ENCODE assay signal across 28 cellular contexts in the genomic region with DNA sequence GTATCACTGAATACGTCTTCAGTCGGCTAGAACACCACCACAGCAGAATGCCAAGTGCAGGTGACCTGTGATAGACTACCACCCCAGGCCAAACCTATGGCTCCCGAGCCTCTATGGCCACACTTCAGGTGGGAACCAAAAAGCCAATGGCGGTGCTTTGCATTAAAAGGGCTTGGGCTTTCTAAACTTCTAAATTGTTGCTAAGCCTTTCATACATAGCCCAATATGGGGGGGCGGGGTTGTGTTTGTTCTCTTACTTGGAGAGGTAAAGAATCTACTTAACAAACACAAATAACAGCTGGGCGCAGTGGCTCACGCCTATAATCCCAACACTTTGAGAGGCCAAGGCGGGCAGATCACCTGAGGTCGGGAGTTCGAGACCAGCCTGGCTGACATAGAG. TPM values are rescaled to one million over a fixed set of nuclear protein-coding genes. Genes with fewer than 3 reads are reported as not detected.
DNase-seq lines count a peak whose midpoint lies in the region; ATAC-seq and TF ChIP-seq lines count a peak whose summit lies in the region.
"Had no signal": no experiment of that assay in that cellular context is flagged by ENCODE, and none has a peak within 500 bp of the region (broad histone marks: within the 10 kb centered on the region; RNA-seq: fewer than 3 reads in every experiment).

No MANE protein-coding gene starts in this region.

- ATAC-seq in Right ventricle myocardium inferior, result no peak
- ATAC-seq: activated CD4-positive, alpha-beta T cell treated with anti-CD3 and anti-CD28 coated beads for 36 hours; activated T-cell treated with anti-CD3 and anti-CD28 coated beads, Interleukin-2, amount 50 U/mL, for 72 hours had no signal

- H3K79me2 ChIP-seq in Karpas-422 (ENCODE audit: low read length), result peaks cover 98% of the 10 kb centered on the region

- no peak overlapping the region for H2AFZ ChIP-seq in Karpas-422 (ENCODE audit: low read length)

- H3K9me2 ChIP-seq in Karpas-422 (replicated peaks; ENCODE audit: insufficient read depth, low read length), result no peaks in the 10 kb centered on the region

- peaks cover 43% of the 10 kb centered on the region for H3K4me1 ChIP-seq in left ventricle myocardium inferior
- peaks cover 68% of the 10 kb centered on the region for H3K4me1 ChIP-seq in Karpas-422 (ENCODE audit: low read length)
- H3K4me1 ChIP-seq in endodermal cell (ENCODE audit: control insufficient read depth, insufficient read depth, low read length), result peaks cover 2% of the 10 kb centered on the region
- peaks cover 57% of the 10 kb centered on the region for H3K4me1 ChIP-seq in suprapubic skin

- no peak for TF ChIP-seq POLR2A in suprapubic skin (IDR thresholded peaks at IDR 0.05)

- H3K36me3 ChIP-seq in left ventricle myocardium inferior (no peaks in the 10 kb centered on the region), Karpas-422 (ENCODE audit: insufficient read depth, low read length) (no peaks in the 10 kb centered on the region), endodermal cell (ENCODE audit: control insufficient read depth, insufficient read depth, low read length) (no peaks in the 10 kb centered on the region), suprapubic skin (no peaks in the 10 kb centered on the region)
- H3K36me3 ChIP-seq: lower lobe of right lung, Peyer's patch had no signal

- H3K27me3 ChIP-seq in left ventricle myocardium inferior (ENCODE audit: low read depth) (no peaks in the 10 kb centered on the region), Karpas-422 (ENCODE audit: low read length) (no peaks in the 10 kb centered on the region), endodermal cell (ENCODE audit: control insufficient read depth, insufficient read depth, low read length, poor library complexity, severe bottlenecking) (no peaks in the 10 kb centered on the region), suprapubic skin (no peaks in the 10 kb centered on the region)
- H3K27me3 ChIP-seq: Peyer's patch had no signal

- H3K9me3 Mint-ChIP-seq in endodermal cell (no peaks in the 10 kb centered on the region), chondrocyte (ENCODE audit: low read depth) (no peaks in the 10 kb centered on the region)
- H3K9me3 Mint-ChIP-seq: activated naive CD4-positive, alpha-beta T cell treated with anti-CD3 and anti-CD28 coated beads for 36 hours; activated T-cell treated with anti-CD3 and anti-CD28 coated beads, Interleukin-2, amount 50 U/mL, for 72 hours; T-helper 1 cell treated with Interleukin-12 subunit alpha and Interleukin-12 subunit beta and Interleukin-4 antibody, amounts not matched to agents 30 μg/mL and 1 μg/mL, for 36 hours had no signal

- no peaks in the 10 kb centered on the region for H3K9me3 ChIP-seq in left ventricle myocardium inferior (replicated peaks)
- no peaks in the 10 kb centered on the region for H3K9me3 ChIP-seq in Karpas-422 (ENCODE audit: low read length)
- no peaks in the 10 kb centered on the region for H3K9me3 ChIP-seq in endodermal cell (ENCODE audit: control insufficient read depth, low read length)
- H3K9me3 ChIP-seq in suprapubic skin, result no peaks in the 10 kb centered on the region
- H3K9me3 ChIP-seq: lower lobe of right lung, Peyer's patch had no signal

- H3K36me3 Mint-ChIP-seq in endodermal cell (ENCODE audit: low read depth) (peaks cover 2% of the 10 kb centered on the region), chondrocyte (ENCODE audit: low read depth) (no peaks in the 10 kb centered on the region)

- H4K20me1 ChIP-seq in Karpas-422 (ENCODE audit: insufficient read depth, low read depth, low read length), result peaks cover 3% of the 10 kb centered on the region; the same call in 1 of the 2 replicates

- H3K27me3 Mint-ChIP-seq in endodermal cell (ENCODE audit: insufficient read depth) (no peaks in the 10 kb centered on the region), chondrocyte (ENCODE audit: low read depth) (no peaks in the 10 kb centered on the region)
- H3K27me3 Mint-ChIP-seq: activated CD4-positive, alpha-beta T cell treated with anti-CD3 and anti-CD28 coated beads for 36 hours; CD4-positive, alpha-beta memory T cell had no signal

- H3K27ac Mint-ChIP-seq in endodermal cell (peak overlapping the region; percentile 44), chondrocyte (ENCODE audit: unreplicated experiment) (no peak overlapping the region)
- H3K27ac Mint-ChIP-seq: activated CD4-positive, alpha-beta T cell treated with anti-CD3 and anti-CD28 coated beads for 36 hours; activated naive CD4-positive, alpha-beta T cell treated with anti-CD3 and anti-CD28 coated beads for 36 hours; activated T-cell treated with anti-CD3 and anti-CD28 coated beads, Interleukin-2, amount 50 U/mL, for 72 hours; T-helper 1 cell treated with Interleukin-12 subunit alpha and Interleukin-12 subunit beta and Interleukin-4 antibody, amounts not matched to agents 30 μg/mL and 1 μg/mL, for 36 hours had no signal

- 94 to 100% methylated on average over 2 to 9 of the region's 10 CpGs for WGBS in endodermal cell (ENCODE audit: insufficient coverage in 1 of 2, insufficient read length in 1 of 2), 2 experiments
- 90% methylated on average over 10 of the region's 10 CpGs for WGBS in suprapubic skin

- peak overlapping the region; percentile 40 for H3K9ac ChIP-seq in Karpas-422 (ENCODE audit: low read length)
- no peak overlapping the region for H3K9ac ChIP-seq in endodermal cell (ENCODE audit: extremely low read depth, low read length, poor library complexity, severe bottlenecking)

- TF ChIP-seq CTCF in left ventricle myocardium inferior (IDR thresholded peaks at IDR 0.05; ENCODE audit: borderline replicate concordance), result no peak
- no peak for TF ChIP-seq CTCF in endodermal cell (conservative IDR thresholded peaks at IDR 0.05)
- TF ChIP-seq CTCF in suprapubic skin (IDR thresholded peaks at IDR 0.05), result no peak
- TF ChIP-seq CTCF in chondrocyte (IDR thresholded peaks at IDR 0.05), result no peak

- peak overlapping the region; percentile 60 for H3K4me2 ChIP-seq in Karpas-422 (ENCODE audit: low read depth, low read length, poor library complexity, severe bottlenecking)

- no peak overlapping the region for H3K4me3 Mint-ChIP-seq in endodermal cell
- H3K4me3 Mint-ChIP-seq in chondrocyte (ENCODE audit: unreplicated experiment), result no peak overlapping the region
- H3K4me3 Mint-ChIP-seq: activated CD4-positive, alpha-beta T cell treated with anti-CD3 and anti-CD28 coated beads for 36 hours; activated naive CD4-positive, alpha-beta T cell treated with anti-CD3 and anti-CD28 coated beads for 36 hours; activated T-cell treated with anti-CD3 and anti-CD28 coated beads, Interleukin-2, amount 50 U/mL, for 72 hours; T-helper 1 cell treated with Interleukin-12 subunit alpha and Interleukin-12 subunit beta and Interleukin-4 antibody, amounts not matched to agents 30 μg/mL and 1 μg/mL, for 36 hours had no signal

- intact Hi-C loops in left ventricle myocardium inferior (cut with micrococcal nuclease), result no loop called here
- intact Hi-C loops in Right ventricle myocardium inferior (cut with DNase I), result no loop called here

- no peak for TF ChIP-seq EP300 in suprapubic skin (IDR thresholded peaks at IDR 0.05)

- no peak overlapping the region for H3K4me3 ChIP-seq in left ventricle myocardium inferior
- peak overlapping the region; percentile 8; the same call in 1 of the 2 replicates for H3K4me3 ChIP-seq in Karpas-422 (ENCODE audit: low read length)
- no peak overlapping the region for H3K4me3 ChIP-seq in endodermal cell (ENCODE audit: low read length)
- no peak overlapping the region for H3K4me3 ChIP-seq in suprapubic skin
- H3K4me3 ChIP-seq: lower lobe of right lung, Peyer's patch, skin epidermis had no signal

- H3K27ac ChIP-seq in left ventricle myocardium inferior (replicated peaks), result peak overlapping the region; percentile 80
- H3K27ac ChIP-seq in Karpas-422 (ENCODE audit: low read length), result peak overlapping the region; percentile 85
- H3K27ac ChIP-seq in endodermal cell (ENCODE audit: low read depth, low read length), result no peak overlapping the region
- H3K27ac ChIP-seq in suprapubic skin, result peak overlapping the region; percentile 18
- H3K27ac ChIP-seq: lower lobe of right lung, Peyer's patch had no signal

- H3K4me1 Mint-ChIP-seq in endodermal cell, result peaks cover 27% of the 10 kb centered on the region
- peaks cover 53% of the 10 kb centered on the region for H3K4me1 Mint-ChIP-seq in chondrocyte (ENCODE audit: low read depth)

- no peak for DNase-seq in left ventricle myocardium inferior
- no peak for DNase-seq in Right ventricle myocardium inferior (ENCODE audit: missing footprints)
- DNase-seq in Karpas-422, result peak; percentile 48
- DNase-seq in endodermal cell, result no peak
- DNase-seq in suprapubic skin (ENCODE audit: low spot score in 2 of 2), result no peak
- no peak for DNase-seq in chondrocyte (ENCODE audit: low spot score)
- no peak for DNase-seq in ureter (ENCODE audit: low spot score)
- no peak for DNase-seq in DMS79 treated with DMSO at 0.1 percent for 48 hours (lab: John Stamatoyannopoulos, UW)
- DNase-seq: ACHN; activated CD4-positive, alpha-beta T cell treated with anti-CD3 and anti-CD28 coated beads for 36 hours; activated naive CD4-positive, alpha-beta T cell treated with anti-CD3 and anti-CD28 coated beads for 36 hours; activated T-cell treated with anti-CD3 and anti-CD28 coated beads, Interleukin-2, amount 50 U/mL, for 72 hours; CD4-positive, alpha-beta memory T cell; cortex of kidney; DMS 273 treated with DMSO at 0.1 percent for 48 hours; islet precursor cell; lower lobe of right lung; NCI-H1417 treated with DMSO at 0.1 percent for 48 hours; NCI-H2107; NCI-H510A; nucleus accumbens; Peyer's patch; substantia nigra had no signal

RNA-seq across cellular contexts. Expression of a gene that starts 19.7 kb away (rescaled TPM):
- total RNA-seq in left ventricle myocardium inferior (39.1 TPM), Right ventricle myocardium inferior (42.7 TPM), endodermal cell (10 to 100 TPM; 73.8 to 78.6 TPM), suprapubic skin (100 to 1,000 TPM in 1 of 4 donors, 10 to 100 TPM in 3; 27.7 to 151 (median 46.0) TPM), chondrocyte (54.5 to 58.3 TPM (median 56.1 TPM) in 3 replicates), ureter (93.8 TPM)
- 26.3 and 35.1 TPM in 2 replicates for total RNA-seq in Karpas-422 (2014; rRNA removed; shearing (Covaris generic); ENCODE audit: low replicate concordance)
- 47.3 TPM for polyA plus RNA-seq in endodermal cell (2013, experiment 1 of 2)
- 44.4 TPM for polyA plus RNA-seq in endodermal cell (2013, experiment 2 of 2)

RNA-seq across cellular contexts. Expression of a gene that starts 48.8 kb away (rescaled TPM):
- total RNA-seq in left ventricle myocardium inferior (not detected), Right ventricle myocardium inferior (not detected), endodermal cell (under 1 TPM; 0.58 to 0.88 TPM), suprapubic skin (under 1 TPM in 2 of 4 donors, not detected in 2; 0.13 to 0.29 TPM), chondrocyte (0.07 to 0.23 TPM in 2 of 3 replicates, not detected in the other), ureter (1.1 TPM)
- total RNA-seq in Karpas-422 (2014; rRNA removed; shearing (Covaris generic); ENCODE audit: low replicate concordance), result not detected in 2 replicates
- polyA plus RNA-seq in endodermal cell (2013, experiment 1 of 2), result 0.39 TPM
- 0.33 TPM for polyA plus RNA-seq in endodermal cell (2013, experiment 2 of 2)
- total RNA-seq: activated naive CD4-positive, alpha-beta T cell treated with anti-CD3 and anti-CD28 coated beads for 36 hours; bronchial epithelial cell; CD4-positive, alpha-beta memory T cell; fibroblast of lung; SK-MEL-5 had no signal
- polyA plus RNA-seq: CD4-positive, alpha-beta memory T cell; fibroblast of lung had no signal
